ENCODE assay signal across 10 cellular contexts in genomic region chr2:176817061-176817565, GRCh38.
DNase-seq lines count a peak whose midpoint lies in the region; ATAC-seq, FAIRE-seq and TF ChIP-seq lines count a peak whose summit lies in the region.
"Had no signal": no experiment of that assay in that cellular context is flagged by ENCODE, and none has a peak within 500 bp of the region (broad histone marks: within the 10 kb centered on the region; RNA-seq: fewer than 3 reads in every experiment).

No MANE protein-coding gene starts in this region.

- peak; percentile 20 for DNase-seq in activated CD4-positive, alpha-beta T cell treated with anti-CD3 and anti-CD28 coated beads, Interleukin-2, amount 10 ng/mL, durations not matched to agents 7 days and 5 days
- no peak for DNase-seq in activated CD4-positive, alpha-beta T cell treated with anti-CD3 and anti-CD28 coated beads, Interleukin-2, amount 10 ng/mL, durations not matched to agents 24 days and 14 days
- peak; percentile 22 for DNase-seq in NCI-H2029 treated with DMSO at 0.1 percent for 48 hours (lab: John Stamatoyannopoulos, UW)
- no peak for DNase-seq in K562 (ENCODE audit: extremely low read depth in 1 of 4, low spot score in 3 of 4)
- DNase-seq in small intestine, result peak; percentile 6
- no peak for DNase-seq in kidney
- DNase-seq in ovary, result no peak
- DNase-seq in GM12891 (ENCODE audit: insufficient read length, low spot score), result no peak

- TF ChIP-seq POLR2A in K562 (conservative IDR thresholded peaks at IDR 0.05) (no peak), ovary (IDR thresholded peaks at IDR 0.05) (no peak), GM12891 (IDR thresholded peaks at IDR 0.05; ENCODE audit: low read depth, low read length) (no peak)

- no peak for TF ChIP-seq RAD21 in K562 (CRISPR knock-in tag; conservative IDR thresholded peaks at IDR 0.05 in 1 of 2, IDR thresholded peaks at IDR 0.05 in 1 of 2)

- H3K27ac ChIP-seq in K562 (ENCODE audit: extremely low read depth, low read depth, low read length), result no peak overlapping the region
- no peak overlapping the region for H3K27ac ChIP-seq in small intestine (ENCODE audit: low read depth in 1 of 2, low read length in 1 of 2)
- H3K27ac ChIP-seq in kidney (ENCODE audit: low read depth in 2 of 2, low read length in 2 of 2), result no peak overlapping the region
- H3K27ac ChIP-seq in ovary, result no peak overlapping the region

- H3K27me3 ChIP-seq in K562 (ENCODE audit: control insufficient read depth in 2 of 2, insufficient read depth in 2 of 2, low read length in 2 of 2), result peaks cover 2 to 18% of the 10 kb centered on the region in 2 experiments; a peak in 3 of 5 replicates
- H3K27me3 ChIP-seq in small intestine (ENCODE audit: control insufficient read depth in 2 of 2, insufficient read depth in 2 of 2, low read length in 2 of 2), result no peaks in the 10 kb centered on the region
- H3K27me3 ChIP-seq in ovary, result no peaks in the 10 kb centered on the region

- peak; percentile 53; the same call in 2 of the 3 replicates for ATAC-seq in K562

- no TSS peak for BruUV-seq in K562 (replicated peaks; lab: Mats Ljungman, UMichigan)

- no peak for FAIRE-seq in K562 (lab: Jason Lieb, UNC)
- no peak for FAIRE-seq in small intestine (lab: Jason Lieb, UNC)
- FAIRE-seq in kidney (lab: Jason Lieb, UNC), result no peak
- no peak for FAIRE-seq in GM12891 (lab: Jason Lieb, UNC)

- intact Hi-C loops in activated CD4-positive, alpha-beta T cell treated with anti-CD3 and anti-CD28 coated beads, Interleukin-2, amount 10 ng/mL, durations not matched to agents 24 days and 14 days (cut with micrococcal nuclease), result loop anchor here (10.0 kb wide), 2 partner anchors 162 to 672 kb away; no protein-coding TSS in a partner anchor
- intact Hi-C loops in K562 (cut with micrococcal nuclease), result loop anchor here (5.0 to 10.0 kb wide), 2 partner anchors 162 to 330 kb away; no protein-coding TSS in a partner anchor
- intact Hi-C loops in kidney (cut with DNase I), result no loop called here
- intact Hi-C loops in ovary (cut with DNase I), result loop anchor here in 1 of 4 donors (10.0 kb wide), 3 partner anchors 162 to 692 kb away; partner anchors contain the start of genes HOXD8 and HOXD9

- H4K20me1 ChIP-seq in K562 (replicated peaks; ENCODE audit: control insufficient read depth, insufficient read depth, low read length), result no peaks in the 10 kb centered on the region

- no peaks in the 10 kb centered on the region for H3K4me1 ChIP-seq in K562 (replicated peaks in 1 of 2; ENCODE audit: control insufficient read depth in 2 of 2, insufficient read depth in 2 of 2, low read length in 2 of 2)
- H3K4me1 ChIP-seq in small intestine (ENCODE audit: control insufficient read depth in 2 of 2, insufficient read depth in 1 of 2, low read depth in 1 of 2, low read length in 1 of 2), result no peaks in the 10 kb centered on the region
- peaks cover 0 to 6% of the 10 kb centered on the region in 2 donors for H3K4me1 ChIP-seq in kidney (ENCODE audit: control insufficient read depth in 1 of 2, insufficient read depth in 1 of 2, low read depth in 1 of 2, low read length in 2 of 2)
- H3K4me1 ChIP-seq in ovary (ENCODE audit: insufficient read depth), result peaks cover 9% of the 10 kb centered on the region
- H3K4me1 ChIP-seq: Caco-2 had no signal

- no peaks in the 10 kb centered on the region for H3K27me3 Mint-ChIP-seq in activated CD4-positive, alpha-beta T cell treated with anti-CD3 and anti-CD28 coated beads, Interleukin-2, amount 10 ng/mL, durations not matched to agents 7 days and 5 days
- peaks cover 4% of the 10 kb centered on the region for H3K27me3 Mint-ChIP-seq in activated CD4-positive, alpha-beta T cell treated with anti-CD3 and anti-CD28 coated beads, Interleukin-2, amount 10 ng/mL, durations not matched to agents 24 days and 14 days

- H3K36me3 ChIP-seq in K562 (ENCODE audit: control insufficient read depth, insufficient read depth, low read length), result no peaks in the 10 kb centered on the region
- H3K36me3 ChIP-seq in small intestine (ENCODE audit: control insufficient read depth in 2 of 2, insufficient read depth in 2 of 2, low read length in 2 of 2), result no peaks in the 10 kb centered on the region
- H3K36me3 ChIP-seq in kidney (ENCODE audit: control insufficient read depth in 1 of 2, insufficient read depth in 2 of 2, low read length in 2 of 2), result no peaks in the 10 kb centered on the region
- no peaks in the 10 kb centered on the region for H3K36me3 ChIP-seq in ovary

- no peak overlapping the region for H3K4me2 ChIP-seq in K562 (ENCODE audit: insufficient read depth, low read length)

- CTCF ChIA-PET in activated CD4-positive, alpha-beta T cell treated with anti-CD3 and anti-CD28 coated beads, Interleukin-2, amount 10 ng/mL, durations not matched to agents 7 days and 5 days (lab: Charles Lee), result interaction anchor here (0.5 to 0.9 kb wide), 2 partner anchors 56 to 493 kb away, joined by 3 read pairs; no protein-coding TSS in a partner anchor
- CTCF ChIA-PET in K562 (lab: Yijun Ruan, JAX; ENCODE audit: low intra/inter-chr PET ratio), result no interaction called here

- H3K9me1 ChIP-seq in K562 (ENCODE audit: control insufficient read depth, insufficient read depth, low read length), result no peaks in the 10 kb centered on the region

- POLR2A ChIA-PET in activated CD4-positive, alpha-beta T cell treated with anti-CD3 and anti-CD28 coated beads, Interleukin-2, amount 10 ng/mL, durations not matched to agents 7 days and 5 days (lab: Charles Lee), result interaction anchor here (0.7 kb wide), 1 partner anchor 63 kb away, joined by 3 read pairs; no protein-coding TSS in a partner anchor
- POLR2A ChIA-PET in K562 (lab: Yijun Ruan, JAX), result interaction anchor here (0.8 kb wide), 1 partner anchor 11 kb away, joined by 3 read pairs; no protein-coding TSS in a partner anchor

- no peaks in the 10 kb centered on the region for H3K9me3 ChIP-seq in K562 (replicated peaks; ENCODE audit: control insufficient read depth, insufficient read depth, low read depth, low read length)
- no peaks in the 10 kb centered on the region for H3K9me3 ChIP-seq in small intestine (ENCODE audit: control insufficient read depth, low read depth)
- H3K9me3 ChIP-seq in kidney (ENCODE audit: control insufficient read depth in 1 of 2, low read length in 2 of 2), result no peaks in the 10 kb centered on the region
- no peaks in the 10 kb centered on the region for H3K9me3 ChIP-seq in ovary
- H3K9me3 ChIP-seq: Caco-2 had no signal

- no peak overlapping the region for H3K9ac ChIP-seq in K562 (ENCODE audit: insufficient read depth in 1 of 2, low read depth in 2 of 2, low read length in 2 of 2)
- no peak overlapping the region for H3K9ac ChIP-seq in kidney (ENCODE audit: low read length in 2 of 2)

- under 1% methylated on average over 7 of the region's 7 CpGs for WGBS in K562 (ENCODE audit: insufficient coverage, low coverage, missing lambda C conversion rate)
- 23 to 68% (median 45%) methylated on average over 7 of the region's 7 CpGs for WGBS in small intestine, 3 donors
- WGBS in ovary, 3 donors, result 58 to 60% (median 58%) methylated on average over 7 of the region's 7 CpGs

- H3K36me3 Mint-ChIP-seq in activated CD4-positive, alpha-beta T cell treated with anti-CD3 and anti-CD28 coated beads, Interleukin-2, amount 10 ng/mL, durations not matched to agents 7 days and 5 days (ENCODE audit: low read depth), result no peaks in the 10 kb centered on the region
- H3K36me3 Mint-ChIP-seq in activated CD4-positive, alpha-beta T cell treated with anti-CD3 and anti-CD28 coated beads, Interleukin-2, amount 10 ng/mL, durations not matched to agents 24 days and 14 days (ENCODE audit: low read depth), result no peaks in the 10 kb centered on the region

- no peak for TF ChIP-seq CTCF in K562 (IDR thresholded peaks at IDR 0.05 in 2 of 3, conservative IDR thresholded peaks at IDR 0.05 in 1 of 3; ENCODE audit: insufficient read depth in 2 of 3, low read depth in 1 of 3, low read length in 3 of 3)
- TF ChIP-seq CTCF in kidney (IDR thresholded peaks at IDR 0.05; ENCODE audit: borderline replicate concordance, extremely low read depth, insufficient read depth), result no peak
- no peak for TF ChIP-seq CTCF in ovary (IDR thresholded peaks at IDR 0.05)

- no peak for TF ChIP-seq EP300 in K562 (IDR thresholded peaks at IDR 0.05; ENCODE audit: low read length)
- no peak for TF ChIP-seq EP300 in ovary (IDR thresholded peaks at IDR 0.05)

- H3K4me3 Mint-ChIP-seq in activated CD4-positive, alpha-beta T cell treated with anti-CD3 and anti-CD28 coated beads, Interleukin-2, amount 10 ng/mL, durations not matched to agents 7 days and 5 days, result no peak overlapping the region
- no peak overlapping the region for H3K4me3 Mint-ChIP-seq in activated CD4-positive, alpha-beta T cell treated with anti-CD3 and anti-CD28 coated beads, Interleukin-2, amount 10 ng/mL, durations not matched to agents 24 days and 14 days

- no peak overlapping the region for H2AFZ ChIP-seq in K562 (ENCODE audit: low read depth, low read length)

- H3K27ac Mint-ChIP-seq in activated CD4-positive, alpha-beta T cell treated with anti-CD3 and anti-CD28 coated beads, Interleukin-2, amount 10 ng/mL, durations not matched to agents 7 days and 5 days, result no peak overlapping the region
- no peak overlapping the region for H3K27ac Mint-ChIP-seq in activated CD4-positive, alpha-beta T cell treated with anti-CD3 and anti-CD28 coated beads, Interleukin-2, amount 10 ng/mL, durations not matched to agents 24 days and 14 days

- H3K9me3 Mint-ChIP-seq in activated CD4-positive, alpha-beta T cell treated with anti-CD3 and anti-CD28 coated beads, Interleukin-2, amount 10 ng/mL, durations not matched to agents 7 days and 5 days, result no peaks in the 10 kb centered on the region
- no peaks in the 10 kb centered on the region for H3K9me3 Mint-ChIP-seq in activated CD4-positive, alpha-beta T cell treated with anti-CD3 and anti-CD28 coated beads, Interleukin-2, amount 10 ng/mL, durations not matched to agents 24 days and 14 days

- H3K4me3 ChIP-seq in K562 (no peak overlapping the region), small intestine (ENCODE audit: low read depth in 1 of 2, low read length in 2 of 2) (no peak overlapping the region), kidney (ENCODE audit: low read length in 2 of 2) (no peak overlapping the region), ovary (no peak overlapping the region)
- H3K4me3 ChIP-seq: dorsolateral prefrontal cortex had no signal

- in situ Hi-C loops in K562 (cut with MboI), result loop anchor here (25.0 kb wide), 1 partner anchor 680 kb away; the partner anchor contains the start of gene HOXD8

- no peaks in the 10 kb centered on the region for H3K79me2 ChIP-seq in K562 (ENCODE audit: control insufficient read depth, insufficient read depth, low read length)

- peaks cover 20% of the 10 kb centered on the region for H3K4me1 Mint-ChIP-seq in activated CD4-positive, alpha-beta T cell treated with anti-CD3 and anti-CD28 coated beads, Interleukin-2, amount 10 ng/mL, durations not matched to agents 7 days and 5 days
- H3K4me1 Mint-ChIP-seq in activated CD4-positive, alpha-beta T cell treated with anti-CD3 and anti-CD28 coated beads, Interleukin-2, amount 10 ng/mL, durations not matched to agents 24 days and 14 days, result peaks cover 9% of the 10 kb centered on the region

TF ChIP-seq in K562, 482 proteins besides CTCF, POLR2A, EP300 and RAD21 (continues in another document):
- no peak for TF ChIP-seq ATF7 (IDR thresholded peaks at IDR 0.05)

TF ChIP-seq in GM12891, 5 proteins besides CTCF, POLR2A, EP300 and RAD21 (continues in another document):
- TF ChIP-seq POLR2AphosphoS5 (IDR thresholded peaks at IDR 0.05; ENCODE audit: low read depth, low read length), result no peak
- TF ChIP-seq POU2F2 (IDR thresholded peaks at IDR 0.05; ENCODE audit: low read depth, low read length), result no peak
- no peak for TF ChIP-seq SPI1 (IDR thresholded peaks at IDR 0.05; ENCODE audit: low read depth, low read length)

Comparison
In these comparisons a context has a peak if more than half of its experiments do, and no peak if none do; other contexts are left out.
1. DNase-seq: peak in activated CD4-positive, alpha-beta T cell treated with anti-CD3 and anti-CD28 coated beads, Interleukin-2, amount 10 ng/mL, durations not matched to agents 7 days and 5 days (single experiment), NCI-H2029 treated with DMSO at 0.1 percent for 48 hours (single experiment) and small intestine (single experiment); none in activated CD4-positive, alpha-beta T cell treated with anti-CD3 and anti-CD28 coated beads, Interleukin-2, amount 10 ng/mL, durations not matched to agents 24 days and 14 days (single experiment), K562 (0 of 4), kidney (single experiment), ovary (0 of 5) and GM12891 (single experiment).